ENCODE assay signal across 1 cellular context in genomic region chr18:9334351-9335254, GRCh38.
A peak's percentile ranks its signal among the peaks of the same experiment; 100 is the strongest.
TF ChIP-seq lines count a peak whose summit lies in the region.

Gene TWSG1 (plus strand): TSS chr18:9334773. CDS start chr18:9337230, 2,457 bp downstream.

TF ChIP-seq in HEK293, 187 proteins besides CTCF, POLR2A, EP300 and RAD21 (continued from another document):
- TF ChIP-seq, protein P1, sequence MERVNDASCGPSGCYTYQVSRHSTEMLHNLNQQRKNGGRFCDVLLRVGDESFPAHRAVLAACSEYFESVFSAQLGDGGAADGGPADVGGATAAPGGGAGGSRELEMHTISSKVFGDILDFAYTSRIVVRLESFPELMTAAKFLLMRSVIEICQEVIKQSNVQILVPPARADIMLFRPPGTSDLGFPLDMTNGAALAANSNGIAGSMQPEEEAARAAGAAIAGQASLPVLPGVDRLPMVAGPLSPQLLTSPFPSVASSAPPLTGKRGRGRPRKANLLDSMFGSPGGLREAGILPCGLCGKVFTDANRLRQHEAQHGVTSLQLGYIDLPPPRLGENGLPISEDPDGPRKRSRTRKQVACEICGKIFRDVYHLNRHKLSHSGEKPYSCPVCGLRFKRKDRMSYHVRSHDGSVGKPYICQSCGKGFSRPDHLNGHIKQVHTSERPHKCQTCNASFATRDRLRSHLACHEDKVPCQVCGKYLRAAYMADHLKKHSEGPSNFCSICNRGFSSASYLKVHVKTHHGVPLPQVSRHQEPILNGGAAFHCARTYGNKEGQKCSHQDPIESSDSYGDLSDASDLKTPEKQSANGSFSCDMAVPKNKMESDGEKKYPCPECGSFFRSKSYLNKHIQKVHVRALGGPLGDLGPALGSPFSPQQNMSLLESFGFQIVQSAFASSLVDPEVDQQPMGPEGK (tag by site-specific recombination; IDR thresholded peaks at IDR 0.05), result 0 out of 2 replicates have a peak, but pooled peaks have one; percentile 30
- 0 out of 2 replicates have a peak, but pooled peaks have one; percentile 32 for TF ChIP-seq ZNF549 (tag by site-specific recombination; IDR thresholded peaks at IDR 0.05)
- no peak for TF ChIP-seq ZNF423 (tag by site-specific recombination; IDR thresholded peaks at IDR 0.05)
- no peak for TF ChIP-seq YY1 (tag by site-specific recombination; IDR thresholded peaks at IDR 0.05)
- TF ChIP-seq ZBTB48 (tag by site-specific recombination; IDR thresholded peaks at IDR 0.05), result peak; percentile 42; the same call in 1 of the 2 replicates
